In the genomic region with DNA sequence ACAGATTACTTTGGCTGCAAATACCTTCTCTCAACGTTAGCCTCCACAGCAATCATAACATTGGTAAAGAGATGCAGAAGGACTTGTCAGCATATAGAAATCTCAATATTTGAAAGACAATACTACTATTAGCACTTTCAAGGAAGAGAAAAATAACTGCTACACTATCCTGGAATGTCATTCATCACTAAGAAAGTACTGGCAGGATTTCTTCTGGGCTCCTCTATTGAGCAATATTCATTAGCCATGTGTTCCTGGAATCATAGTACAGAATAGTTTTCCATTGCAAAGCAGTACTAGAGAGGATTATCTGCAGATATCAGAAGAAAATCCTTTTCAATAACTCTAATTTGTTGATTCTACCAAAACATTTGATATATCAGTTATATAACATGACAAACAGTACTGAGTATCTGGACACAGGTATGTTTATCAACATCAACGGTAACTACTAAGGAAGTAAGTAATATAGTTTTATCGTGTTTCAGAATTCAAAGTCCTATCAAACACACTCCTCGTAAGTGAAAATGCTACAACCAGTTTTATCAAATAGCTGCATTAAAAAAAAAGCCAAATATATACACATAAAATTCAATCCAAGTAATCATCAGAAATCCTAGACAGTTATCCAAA, we compare ENCODE assay signal across 13 cellular contexts. TPM values are rescaled to one million over a fixed set of nuclear protein-coding genes. Genes with fewer than 3 reads are reported as not detected.
A peak's percentile ranks its signal among the peaks of the same experiment; 100 is the strongest.
DNase-seq lines count a peak whose midpoint lies in the region; ATAC-seq, FAIRE-seq and TF ChIP-seq lines count a peak whose summit lies in the region.
"Had no signal": no experiment of that assay in that cellular context is flagged by ENCODE, and none has a peak within 500 bp of the region (broad histone marks: within the 10 kb centered on the region; RNA-seq: fewer than 3 reads in every experiment).

No MANE protein-coding gene starts in this region.

- TF ChIP-seq POLR2A in esophagus squamous epithelium (IDR thresholded peaks at IDR 0.05) (no peak), lower leg skin (IDR thresholded peaks at IDR 0.05) (no peak)

- WGBS in pancreas, 2 donors: 25 to 28% methylated on average over 4 of the region's 4 CpGs
- 72 to 82% methylated on average over 4 of the region's 4 CpGs for WGBS in esophagus squamous epithelium, 2 donors
- 70 to 74% methylated on average over 4 of the region's 4 CpGs for WGBS in lower leg skin, 2 donors

- no peaks in the 10 kb centered on the region for H3K9me3 ChIP-seq in pancreas
- H3K9me3 ChIP-seq in esophagus squamous epithelium: no peaks in the 10 kb centered on the region

- TF ChIP-seq CTCF in pancreas (IDR thresholded peaks at IDR 0.05) (no peak), esophagus squamous epithelium (IDR thresholded peaks at IDR 0.05) (no peak), lower leg skin (IDR thresholded peaks at IDR 0.05) (no peak)

- peaks cover 24 to 58% (median 53%) of the 10 kb centered on the region in 3 donors for H3K4me1 ChIP-seq in pancreas
- peaks cover 0 to 27% (median 8%) of the 10 kb centered on the region in 3 donors for H3K4me1 ChIP-seq in esophagus squamous epithelium

- DNase-seq in EL (peak; percentile 40), amniotic epithelial cell (ENCODE audit: low read depth) (peak; percentile 80), left cardiac atrium (no peak), pancreas (no peak), esophagus squamous epithelium (lab: John Stamatoyannopoulos, UW) (no peak), lower leg skin (ENCODE audit: low spot score in 2 of 2) (no peak), mucosa of gallbladder (ENCODE audit: low spot score) (no peak)
- DNase-seq: activated CD4-positive, CD25-positive, alpha-beta regulatory T cell treated with anti-CD3 and anti-CD28 coated beads, Interleukin-2, amount 50 U/mL, for 72 hours; head of caudate nucleus; NCI-H524 treated with DMSO at 0.1 percent for 48 hours; SHP77; stimulated activated CD8-positive, alpha-beta memory T cell treated with anti-CD3 and anti-CD28 coated beads, Interleukin-4, amount 100 ng/mL, for 48 hours had no signal

- H3K27me3 ChIP-seq in pancreas (no peaks in the 10 kb centered on the region), esophagus squamous epithelium (no peaks in the 10 kb centered on the region)

- ATAC-seq in left cardiac atrium: peak; percentile 81 to 84
- ATAC-seq in pancreas: peak; percentile 56 to 83 (median 80)
- no peak for ATAC-seq in GM21786 (IDR thresholded peaks at IDR 0.05; ENCODE audit: unreplicated experiment)

- H3K27ac ChIP-seq in pancreas (peak overlapping the region in 1 of 4 donors; percentile 37), esophagus squamous epithelium (no peak overlapping the region)

- intact Hi-C loops in left cardiac atrium (cut with DNase I) (no loop called here), pancreas (cut with DNase I) (no loop called here), esophagus squamous epithelium (cut with DNase I) (no loop called here), lower leg skin (cut with DNase I; ENCODE audit: low total_unique reads) (no loop called here)

- FAIRE-seq in pancreas (lab: Jason Lieb, UNC): peak; percentile 37

- H3K36me3 ChIP-seq in pancreas: peaks cover 0 to 9% (median 0%) of the 10 kb centered on the region in 3 donors
- H3K36me3 ChIP-seq in esophagus squamous epithelium: peaks cover 0 to 30% (median 0%) of the 10 kb centered on the region in 3 donors

- no peak overlapping the region for H3K4me3 ChIP-seq in pancreas
- H3K4me3 ChIP-seq in esophagus squamous epithelium: no peak overlapping the region
- no peak overlapping the region for H3K4me3 ChIP-seq in lower leg skin (ENCODE audit: low read depth, poor library complexity, severe bottlenecking)

RNA-seq across cellular contexts. Expression of gene INTS6, which starts 27.3 kb away (rescaled TPM):
- total RNA-seq in left cardiac atrium: 10 to 100 TPM; 23.9 to 25.3 TPM
- 10 to 100 TPM; 23.7 to 44.8 (median 29.7) TPM for total RNA-seq in pancreas
- 10 to 100 TPM; 10.9 to 11.4 TPM for polyA plus RNA-seq in pancreas
- 10 to 100 TPM; 25.1 to 42.2 (median 31.8) TPM for total RNA-seq in esophagus squamous epithelium
- total RNA-seq in lower leg skin: 10 to 100 TPM; 35.2 to 48.6 (median 41.3) TPM
- total RNA-seq in mucosa of gallbladder: 28.3 TPM

Comparison
In these comparisons a context has a peak if more than half of its experiments do, and no peak if none do; other contexts are left out.
1. DNase-seq: peak in EL (single experiment) and amniotic epithelial cell (single experiment); none in left cardiac atrium (single experiment), pancreas (0 of 6), esophagus squamous epithelium (single experiment), lower leg skin (0 of 2) and mucosa of gallbladder (single experiment).